ENCODE assay signal across 1 cellular context in genomic region chr17:28290703-28291102, GRCh38.
TF ChIP-seq lines count a peak whose summit lies in the region.

No MANE protein-coding gene starts in this region.

TF ChIP-seq in HepG2, 621 proteins besides CTCF, POLR2A, EP300 and RAD21:
- peak; percentile 61 for TF ChIP-seq TEAD3 (CRISPR knock-in tag; optimal IDR thresholded peaks at IDR 0.05; ENCODE audit: borderline replicate concordance)
- TF ChIP-seq RARA (CRISPR knock-in tag; IDR thresholded peaks at IDR 0.05), result 0 out of 2 replicates have a peak, but pooled peaks have one; percentile 13
- TF ChIP-seq ZNF891 (CRISPR knock-in tag; IDR thresholded peaks at IDR 0.05), result no peak
- TF ChIP-seq HDAC1 (CRISPR knock-in tag; IDR thresholded peaks at IDR 0.05), result no peak
- TF ChIP-seq ARID5B (CRISPR knock-in tag; IDR thresholded peaks at IDR 0.05), result no peak
- TF ChIP-seq FOXJ3 (CRISPR knock-in tag; IDR thresholded peaks at IDR 0.05; ENCODE audit: borderline replicate concordance), result no peak
- TF ChIP-seq ZNF567 (CRISPR knock-in tag; IDR thresholded peaks at IDR 0.05; ENCODE audit: borderline replicate concordance), result no peak
- TF ChIP-seq GABPB1 (CRISPR knock-in tag; IDR thresholded peaks at IDR 0.05), result no peak
- TF ChIP-seq PAWR (CRISPR knock-in tag; IDR thresholded peaks at IDR 0.05; ENCODE audit: borderline replicate concordance), result no peak
- TF ChIP-seq GATA4 (IDR thresholded peaks at IDR 0.05; ENCODE audit: borderline replicate concordance, low read depth), result no peak
- no peak for TF ChIP-seq SMARCC2 (IDR thresholded peaks at IDR 0.05)
- no peak for TF ChIP-seq ZNF280D (CRISPR knock-in tag; IDR thresholded peaks at IDR 0.05)
- no peak for TF ChIP-seq ZEB1 (IDR thresholded peaks at IDR 0.05; ENCODE audit: insufficient replicate concordance, low read depth)
- TF ChIP-seq ZNF792 (CRISPR knock-in tag; IDR thresholded peaks at IDR 0.05), result no peak
- no peak for TF ChIP-seq HNRNPL (IDR thresholded peaks at IDR 0.05; ENCODE audit: low read depth, low read length)
- TF ChIP-seq ZNF484 (CRISPR knock-in tag; IDR thresholded peaks at IDR 0.05; ENCODE audit: borderline replicate concordance, low read depth), result no peak
- 0 out of 2 replicates have a peak, but pooled peaks have one; percentile 7 for TF ChIP-seq NR2F6 (IDR thresholded peaks at IDR 0.05)
- no peak for TF ChIP-seq NR2F6 (CRISPR knock-in tag; IDR thresholded peaks at IDR 0.05)
- TF ChIP-seq ZNF703 (CRISPR knock-in tag; IDR thresholded peaks at IDR 0.05; ENCODE audit: borderline replicate concordance), result no peak
- no peak for TF ChIP-seq YEATS2 (CRISPR knock-in tag; IDR thresholded peaks at IDR 0.05; ENCODE audit: borderline replicate concordance)
- no peak for TF ChIP-seq TRIM24 (CRISPR knock-in tag; IDR thresholded peaks at IDR 0.05)
- no peak for TF ChIP-seq MBD4 (IDR thresholded peaks at IDR 0.05; ENCODE audit: borderline replicate concordance, low read length)
- peak; percentile 63; the same call in 1 of the 2 replicates for TF ChIP-seq MAFF (IDR thresholded peaks at IDR 0.05; ENCODE audit: low read depth, low read length)
- TF ChIP-seq SRSF1 (optimal IDR thresholded peaks at IDR 0.05; ENCODE audit: low read depth, low read length), result no peak
- no peak for TF ChIP-seq GPN1 (CRISPR knock-in tag; IDR thresholded peaks at IDR 0.05; ENCODE audit: borderline replicate concordance)
- peak; percentile 60 to 65; a peak in 3 of 4 replicates for TF ChIP-seq MAFK (conservative IDR thresholded peaks at IDR 0.05 in 1 of 2, IDR thresholded peaks at IDR 0.05 in 1 of 2; ENCODE audit: low read length in 2 of 2)
